Comparison of ENCODE assay signal across 8 cellular contexts in the genomic region with DNA sequence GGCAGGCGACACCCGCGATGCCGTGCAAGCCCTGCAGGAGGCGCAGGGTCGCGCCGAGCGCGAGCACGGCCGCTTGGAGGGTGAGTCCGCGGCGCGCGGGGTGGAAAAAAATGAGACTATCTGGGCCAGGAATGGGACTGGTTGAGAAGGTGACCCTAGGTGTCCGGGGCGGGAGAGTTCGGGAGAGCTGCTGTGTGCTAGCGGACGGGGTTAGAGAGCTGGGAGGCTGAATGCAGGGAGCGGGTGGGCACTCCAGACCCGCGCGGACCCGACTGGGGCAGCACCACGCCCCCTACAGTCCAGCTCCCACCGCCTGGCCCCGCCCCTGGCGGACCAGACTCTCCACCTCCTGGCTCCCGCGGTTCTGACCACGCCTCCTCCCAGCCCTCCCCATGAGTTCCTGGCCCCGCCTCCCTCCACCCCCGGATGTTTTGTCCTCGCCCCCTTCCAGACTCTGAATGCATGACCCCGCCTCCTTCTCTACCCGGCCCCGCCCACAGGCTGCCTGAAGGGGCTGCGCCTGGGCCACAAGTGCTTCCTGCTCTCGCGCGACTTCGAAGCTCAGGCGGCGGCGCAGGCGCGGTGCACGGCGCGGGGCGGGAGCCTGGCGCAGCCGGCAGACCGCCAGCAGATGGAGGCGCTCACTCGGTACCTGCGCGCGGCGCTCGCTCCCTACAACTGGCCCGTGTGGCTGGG. TPM values are rescaled to one million over a fixed set of nuclear protein-coding genes. Genes with fewer than 3 reads are reported as not detected.
DNase-seq lines count a peak whose midpoint lies in the region; ATAC-seq and TF ChIP-seq lines count a peak whose summit lies in the region.

No MANE protein-coding gene starts in this region.

- no peak overlapping the region; the same call in 1 of the 2 replicates for H3K56ac ChIP-seq in IMR-90 (ENCODE audit: extremely low read depth, insufficient read depth, low read length)

- intact Hi-C loops in IMR-90 (cut with micrococcal nuclease), result loop anchor here (1.0 to 10.0 kb wide), 4 partner anchors 59 to 380 kb away; a partner anchor contains a TSS

- peak overlapping the region; percentile 81 for H2BK5ac ChIP-seq in IMR-90 (ENCODE audit: low read depth, low read length, poor library complexity, severe bottlenecking)

- CTCF ChIA-PET in CD8-positive, alpha-beta memory T cell (lab: Charles Lee), result no interaction called here
- CTCF ChIA-PET in IMR-90 (lab: Yijun Ruan, JAX), result interaction anchor here (0.6 to 1.6 kb wide), 12 partner anchors 11 to 213 kb away, joined by 3 to 9 read pairs (median 3); a partner anchor contains a TSS

- peak overlapping the region; percentile 84 for H3K9ac ChIP-seq in IMR-90 (ENCODE audit: low read depth, low read length)

- H3K9me3 Mint-ChIP-seq in CD8-positive, alpha-beta memory T cell, result peaks cover 0 to 15% (median 6%) of the 10 kb centered on the region in 5 donors
- H3K9me3 Mint-ChIP-seq in neural crest cell, result peaks cover 2% of the 10 kb centered on the region
- no peaks in the 10 kb centered on the region for H3K9me3 Mint-ChIP-seq in stimulated activated naive CD8-positive, alpha-beta T cell treated with anti-CD3 and anti-CD28 coated beads, Interleukin-15, amount 100 ng/mL, for 72 hours

- ATAC-seq in GM21381 (IDR thresholded peaks at IDR 0.05; ENCODE audit: unreplicated experiment) (peak; percentile 71), IMR-90 (ENCODE audit: low read depth) (peak; percentile 86)
- ATAC-seq in stimulated activated naive CD8-positive, alpha-beta T cell treated with anti-CD3 and anti-CD28 coated beads, Interleukin-15, amount 100 ng/mL, for 72 hours, result peak; percentile 84

- H4K8ac ChIP-seq in IMR-90 (ENCODE audit: low read depth in 2 of 2, low read length in 2 of 2), result peak overlapping the region; percentile 80 to 93; a peak in 3 of 4 replicates

- H3K4me3 Mint-ChIP-seq in CD8-positive, alpha-beta memory T cell, result peak overlapping the region in 6 of 7 donors; percentile 53 to 76 (median 62)
- peak overlapping the region; percentile 91 for H3K4me3 Mint-ChIP-seq in neural crest cell
- H3K4me3 Mint-ChIP-seq in stimulated activated naive CD8-positive, alpha-beta T cell treated with anti-CD3 and anti-CD28 coated beads, Interleukin-15, amount 100 ng/mL, for 72 hours, result peak overlapping the region; percentile 77 to 85

- H2BK20ac ChIP-seq in IMR-90 (ENCODE audit: low read depth, low read length), result no peak overlapping the region

- H3K27ac ChIP-seq in CD8-positive, alpha-beta memory T cell (ENCODE audit: low read depth, low read length), result peak overlapping the region; percentile 51
- peak overlapping the region; percentile 87 for H3K27ac ChIP-seq in IMR-90 (ENCODE audit: insufficient read depth, low read length)

- H3K14ac ChIP-seq in IMR-90 (replicated peaks; ENCODE audit: low read depth, low read length), result peak overlapping the region; percentile 90

- peaks cover 56 to 84% of the 10 kb centered on the region in 2 donors for H3K27me3 Mint-ChIP-seq in CD8-positive, alpha-beta memory T cell
- H3K27me3 Mint-ChIP-seq in neural crest cell (ENCODE audit: low read depth), result peaks cover 34% of the 10 kb centered on the region
- peaks cover 41% of the 10 kb centered on the region for H3K27me3 Mint-ChIP-seq in stimulated activated naive CD8-positive, alpha-beta T cell treated with anti-CD3 and anti-CD28 coated beads, Interleukin-15, amount 100 ng/mL, for 72 hours

- H3K9me1 ChIP-seq in IMR-90 (ENCODE audit: insufficient read depth, low read length), result peaks cover 32% of the 10 kb centered on the region

- no peak overlapping the region for H4K91ac ChIP-seq in IMR-90 (ENCODE audit: insufficient read depth, low read depth, low read length)

- no TSS peak for BruUV-seq in IMR-90 (replicated peaks; lab: Mats Ljungman, UMichigan)

- no peaks in the 10 kb centered on the region for H3K36me3 ChIP-seq in CD8-positive, alpha-beta memory T cell (ENCODE audit: insufficient read depth, low read length)
- H3K36me3 ChIP-seq in IMR-90 (ENCODE audit: control insufficient read depth, insufficient read depth, low read length), result peaks cover 2% of the 10 kb centered on the region

- H3K23ac ChIP-seq in IMR-90 (ENCODE audit: low read depth, low read length), result peak overlapping the region; percentile 78; the same call in 1 of the 2 replicates

- H3K18ac ChIP-seq in IMR-90 (ENCODE audit: low read depth, low read length), result no peak overlapping the region

- H2AFZ ChIP-seq in IMR-90 (replicated peaks; ENCODE audit: low read length, poor library complexity), result peak overlapping the region; percentile 99

- H2BK15ac ChIP-seq in IMR-90 (ENCODE audit: low read depth, low read length), result no peak overlapping the region

- dilution Hi-C loops in IMR-90 (cut with HindIII; ENCODE audit: low sequenced_read_pairs, unreplicated experiment), result no loop called here

- TF ChIP-seq CTCF in IMR-90 (conservative IDR thresholded peaks at IDR 0.05; ENCODE audit: low read depth, low read length), result peak; percentile 77
- TF ChIP-seq CTCF in foreskin fibroblast (IDR thresholded peaks at IDR 0.05; ENCODE audit: low read depth, low read length), result peak; percentile 86
- peak; percentile 87 for TF ChIP-seq CTCF in neural crest cell (conservative IDR thresholded peaks at IDR 0.05)

- H3K27me3 ChIP-seq in CD8-positive, alpha-beta memory T cell (ENCODE audit: insufficient read depth, low read length, poor library complexity, severe bottlenecking), result peaks cover 24% of the 10 kb centered on the region
- H3K27me3 ChIP-seq in IMR-90 (ENCODE audit: control insufficient read depth, insufficient read depth, low read length), result no peaks in the 10 kb centered on the region

- peak overlapping the region; percentile 56 for H3K4me3 ChIP-seq in CD8-positive, alpha-beta memory T cell (ENCODE audit: low read length)
- H3K4me3 ChIP-seq in IMR-90 (ENCODE audit: insufficient read depth, low read depth, low read length) (peak overlapping the region; percentile 70), foreskin fibroblast (ENCODE audit: low read depth in 1 of 2, low read length in 2 of 2) (peak overlapping the region; percentile 81 to 82)

- no peak overlapping the region for H3K27ac Mint-ChIP-seq in CD8-positive, alpha-beta memory T cell
- peak overlapping the region; percentile 95 for H3K27ac Mint-ChIP-seq in neural crest cell (ENCODE audit: unreplicated experiment)
- H3K27ac Mint-ChIP-seq in stimulated activated naive CD8-positive, alpha-beta T cell treated with anti-CD3 and anti-CD28 coated beads, Interleukin-15, amount 100 ng/mL, for 72 hours, result peak overlapping the region; percentile 78 to 98

- H2AK5ac ChIP-seq in IMR-90 (ENCODE audit: low read depth, low read length), result peak overlapping the region; percentile 84; the same call in 1 of the 2 replicates

- peak overlapping the region; percentile 95 for H2AK9ac ChIP-seq in IMR-90 (replicated peaks; ENCODE audit: low read depth, low read length, poor library complexity)

- in situ Hi-C loops in IMR-90 (cut with MboI; ENCODE audit: low sequenced_read_pairs), result loop anchor here (5.0 kb wide), 1 partner anchor 347 kb away; a partner anchor contains a TSS

- H3K36me3 Mint-ChIP-seq in CD8-positive, alpha-beta memory T cell, result peaks cover 0 to 7% (median 0%) of the 10 kb centered on the region in 3 donors
- H3K36me3 Mint-ChIP-seq in neural crest cell (ENCODE audit: low read depth), result no peaks in the 10 kb centered on the region

- peaks cover 18 to 44% of the 10 kb centered on the region in 2 experiments for H3K79me1 ChIP-seq in IMR-90 (ENCODE audit: low read depth in 1 of 2, low read length in 2 of 2)

- peak overlapping the region; percentile 66 for H3K4ac ChIP-seq in IMR-90 (ENCODE audit: low read depth, low read length)

- 0 out of 2 replicates have a peak, but pooled peaks cover 6% of the 10 kb centered on the region for H4K20me1 ChIP-seq in IMR-90 (ENCODE audit: insufficient read depth, low read length)

- no peaks in the 10 kb centered on the region for H3K9me3 ChIP-seq in CD8-positive, alpha-beta memory T cell (ENCODE audit: low read length)
- no peaks in the 10 kb centered on the region for H3K9me3 ChIP-seq in IMR-90 (ENCODE audit: control insufficient read depth, insufficient read depth, low read length)

- peak; percentile 59 to 99 (median 81) for DNase-seq in CD8-positive, alpha-beta memory T cell
- DNase-seq in IMR-90, result peak; percentile 99
- peak; percentile 96 for DNase-seq in activated gamma-delta T cell treated with Interleukin-2 at 50 U/mL for 16 hours
- peak; percentile 99 to 100 for DNase-seq in foreskin fibroblast
- DNase-seq in neural crest cell (ENCODE audit: low read depth, low spot score), result peak; percentile 99
- peak; percentile 99 to 100 for DNase-seq in stimulated activated naive CD8-positive, alpha-beta T cell treated with anti-CD3 and anti-CD28 coated beads, Interleukin-15, amount 100 ng/mL, for 72 hours

- H2BK120ac ChIP-seq in IMR-90 (ENCODE audit: low read depth, low read length), result no peak overlapping the region

- H3K4me2 ChIP-seq in IMR-90 (ENCODE audit: low read depth, low read length), result peak overlapping the region; percentile 82

- peak; percentile 38; the same call in 1 of the 2 replicates for TF ChIP-seq RAD21 in IMR-90 (IDR thresholded peaks at IDR 0.05; ENCODE audit: low read length)

- TF ChIP-seq POLR2A in IMR-90 (IDR thresholded peaks at IDR 0.05; ENCODE audit: low read depth, low read length) (0 out of 2 replicates have a peak, but pooled peaks have one; percentile 29), Raji (IDR thresholded peaks at IDR 0.05; ENCODE audit: insufficient read depth, low read depth, low read length) (peak; percentile 98)

- 1% methylated on average over 28 of the region's 65 CpGs; no CpG with 5 or more reads in 1 of the 2 experiments for WGBS in IMR-90 (ENCODE audit: extremely low coverage in 2 of 2, insufficient read length in 1 of 2), 2 experiments

- peak overlapping the region; percentile 24; the same call in 1 of the 2 replicates for H4K5ac ChIP-seq in IMR-90 (ENCODE audit: low read depth, low read length)

- POLR2A ChIA-PET in CD8-positive, alpha-beta memory T cell (lab: Charles Lee), result no interaction called here
- POLR2A ChIA-PET in IMR-90 (lab: Charles Lee; ENCODE audit: unreplicated experiment), result interaction anchor here (0.5 to 0.6 kb wide), 2 partner anchors 11 to 28 kb away, joined by 3 to 4 read pairs; no protein-coding TSS in a partner anchor

- H3K4me1 Mint-ChIP-seq in CD8-positive, alpha-beta memory T cell, result peaks cover 0 to 30% (median 10%) of the 10 kb centered on the region in 3 donors
- H3K4me1 Mint-ChIP-seq in neural crest cell, result peaks cover 44% of the 10 kb centered on the region
- H3K4me1 Mint-ChIP-seq in stimulated activated naive CD8-positive, alpha-beta T cell treated with anti-CD3 and anti-CD28 coated beads, Interleukin-15, amount 100 ng/mL, for 72 hours, result peaks cover 66% of the 10 kb centered on the region

- H3K4me1 ChIP-seq in CD8-positive, alpha-beta memory T cell (ENCODE audit: insufficient read depth, low read length), result peaks cover 11% of the 10 kb centered on the region
- peaks cover 19% of the 10 kb centered on the region for H3K4me1 ChIP-seq in IMR-90 (ENCODE audit: control insufficient read depth, insufficient read depth, low read length)

RNA-seq across cellular contexts. Expression of a gene that starts 1.5 kb away (rescaled TPM):
- under 1 TPM; 0.31 to 0.53 TPM for total RNA-seq in CD8-positive, alpha-beta memory T cell
- 1.9 TPM for polyA plus RNA-seq in CD8-positive, alpha-beta memory T cell
- total RNA-seq in IMR-90 (2012; rRNA removed) (17.0 and 19.2 TPM in 2 replicates), neural crest cell (7.6 and 7.9 TPM in 2 replicates)
- polyA plus RNA-seq in IMR-90 (2012; rRNA removed), result 152 and 223 TPM in 2 replicates
- 190 and 348 TPM in 2 replicates for polyA plus RNA-seq in IMR-90 (2012; cell fraction: cytosol; rRNA removed)
- polyA plus RNA-seq in IMR-90 (2012; cell fraction: nucleus; rRNA removed; ENCODE audit: low replicate concordance), result 394 and 1,182 TPM in 2 replicates

RNA-seq across cellular contexts. Expression of a gene that starts 5.1 kb away (rescaled TPM):
- not detected for total RNA-seq in CD8-positive, alpha-beta memory T cell
- polyA plus RNA-seq in CD8-positive, alpha-beta memory T cell, result not detected
- total RNA-seq in IMR-90 (2012; rRNA removed), result 4.7 and 6.1 TPM in 2 replicates
- polyA plus RNA-seq in IMR-90 (2012; rRNA removed), result 6.7 and 7.6 TPM in 2 replicates
- polyA plus RNA-seq in IMR-90 (2012; cell fraction: cytosol; rRNA removed), result 3.5 and 7.3 TPM in 2 replicates
- polyA plus RNA-seq in IMR-90 (2012; cell fraction: nucleus; rRNA removed; ENCODE audit: low replicate concordance), result 20.6 and 30.1 TPM in 2 replicates
- 6.7 and 6.8 TPM in 2 replicates for total RNA-seq in neural crest cell

RNA-seq across cellular contexts. Expression of a gene that starts 45.6 kb away (rescaled TPM):
- not detected for total RNA-seq in CD8-positive, alpha-beta memory T cell
- polyA plus RNA-seq in CD8-positive, alpha-beta memory T cell, result not detected
- total RNA-seq in IMR-90 (2012; rRNA removed), result not detected in 2 replicates
- not detected in 2 replicates for polyA plus RNA-seq in IMR-90 (2012; rRNA removed)
- not detected in 2 replicates for polyA plus RNA-seq in IMR-90 (2012; cell fraction: cytosol; rRNA removed)
- not detected in 2 replicates for polyA plus RNA-seq in IMR-90 (2012; cell fraction: nucleus; rRNA removed; ENCODE audit: low replicate concordance)
- total RNA-seq in neural crest cell, result not detected in 2 replicates

Comparison
In these comparisons a context has a peak if more than half of its experiments do, and no peak if none do; other contexts are left out.
1. Peak in every context shown above with its lines: DNase-seq, ATAC-seq, H3K4me3 ChIP-seq and H3K27ac ChIP-seq.
2. H3K27ac Mint-ChIP-seq: peak in neural crest cell (single experiment) and stimulated activated naive CD8-positive, alpha-beta T cell treated with anti-CD3 and anti-CD28 coated beads, Interleukin-15, amount 100 ng/mL, for 72 hours (2 of 2); none in CD8-positive, alpha-beta memory T cell (0 of 8).